ENCODE assay signal across 8 cellular contexts in the genomic region with DNA sequence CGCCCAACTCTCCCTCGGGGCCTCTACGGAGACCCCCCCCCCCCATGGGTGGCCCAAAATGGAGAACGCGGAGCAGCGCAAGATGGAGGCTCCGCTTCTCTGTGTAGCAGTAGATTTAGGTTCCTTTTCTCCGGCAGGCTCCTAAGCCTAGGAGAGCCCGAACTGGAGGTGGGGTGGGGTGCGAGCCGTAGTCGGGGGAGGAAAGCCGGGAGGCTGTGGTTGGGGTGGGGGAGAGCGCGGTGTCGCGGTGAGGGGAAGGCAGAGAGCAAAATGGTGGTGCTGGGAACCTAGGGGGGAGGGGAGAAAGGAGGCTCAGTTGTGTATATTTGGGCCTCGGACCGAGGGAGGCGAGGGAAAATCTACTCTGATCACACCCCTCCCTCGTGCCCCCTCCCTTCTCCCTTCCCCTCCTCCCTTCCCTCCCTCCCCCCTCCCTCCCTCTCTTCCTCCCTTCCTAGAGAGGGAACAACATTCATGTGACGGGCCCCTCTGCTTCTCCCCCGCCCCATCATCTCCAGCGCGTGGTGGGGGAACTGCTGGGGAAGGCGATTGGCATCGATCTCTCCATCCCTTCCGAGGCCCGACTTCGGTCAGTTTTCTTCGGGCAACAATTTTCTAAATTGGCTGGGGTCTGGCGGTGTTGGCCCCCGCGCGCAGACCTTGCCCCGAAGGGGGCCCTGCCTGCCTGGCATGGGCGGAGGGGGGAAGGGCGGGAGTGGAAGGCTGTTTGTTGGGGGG. TPM values are rescaled to one million over a fixed set of nuclear protein-coding genes. Genes with fewer than 3 reads are reported as not detected.
DNase-seq lines count a peak whose midpoint lies in the region; ATAC-seq, FAIRE-seq and TF ChIP-seq lines count a peak whose summit lies in the region.

Gene STAG2, plus strand, starts transcription at position 439 of the 738 bp plus-strand sequence. CDS start 60,922 bp downstream, outside the sequence.

- peak within 1 kb of the TSS; percentile 91 for H3K4me3 ChIP-seq in CD8-positive, alpha-beta memory T cell (ENCODE audit: low read length)
- H3K4me3 ChIP-seq in HUES64 (ENCODE audit: low read length): peak within 1 kb of the TSS; percentile 99
- H3K4me3 ChIP-seq in NT2/D1 (ENCODE audit: insufficient read length, low read depth): peak within 1 kb of the TSS; percentile 58
- H3K4me3 ChIP-seq in lower lobe of right lung: peak within 1 kb of the TSS; percentile 72

- peak within 1 kb of the TSS; percentile 100 for H3K9ac ChIP-seq in HUES64 (ENCODE audit: low read depth, low read length)
- H3K9ac ChIP-seq in NT2/D1 (ENCODE audit: insufficient read length, low read depth): peak within 1 kb of the TSS; percentile 81

- intact Hi-C loops in lower lobe of right lung (cut with DNase I): no loop called here

- FAIRE-seq in D721Med (lab: Jason Lieb, UNC): no peak

- H3K9me3 ChIP-seq in CD8-positive, alpha-beta memory T cell (ENCODE audit: low read length): no peaks in the 10 kb centered on the region
- H3K9me3 ChIP-seq in HUES64 (ENCODE audit: insufficient read depth, low read depth, low read length) (no peaks in the 10 kb centered on the region), NT2/D1 (ENCODE audit: insufficient read depth, low read length) (no peaks in the 10 kb centered on the region), lower lobe of right lung (no peaks in the 10 kb centered on the region)

- peaks cover 0 to 9% (median 4%) of the 10 kb centered on the region in 5 donors for H3K9me3 Mint-ChIP-seq in CD8-positive, alpha-beta memory T cell

- no peak for TF ChIP-seq CTCF in lower lobe of right lung (IDR thresholded peaks at IDR 0.05)
- no peak for TF ChIP-seq CTCF in D721Med (IDR thresholded peaks at IDR 0.05; ENCODE audit: insufficient read depth, missing control alignments)

- H3K4me1 ChIP-seq in CD8-positive, alpha-beta memory T cell (ENCODE audit: insufficient read depth, low read length): peaks cover 14% of the 10 kb centered on the region
- H3K4me1 ChIP-seq in HUES64 (ENCODE audit: insufficient read depth, low read length) (0 out of 2 replicates have a peak, but pooled peaks cover 4% of the 10 kb centered on the region), NT2/D1 (ENCODE audit: insufficient read depth, insufficient read length) (no peaks in the 10 kb centered on the region), lower lobe of right lung (peaks cover 21% of the 10 kb centered on the region)

- no peaks in the 10 kb centered on the region for H3K36me3 ChIP-seq in CD8-positive, alpha-beta memory T cell (ENCODE audit: insufficient read depth, low read length)
- H3K36me3 ChIP-seq in HUES64 (ENCODE audit: insufficient read depth, low read length): no peaks in the 10 kb centered on the region
- H3K36me3 ChIP-seq in NT2/D1 (ENCODE audit: insufficient read depth, insufficient read length, low read length): no peaks in the 10 kb centered on the region
- no peaks in the 10 kb centered on the region for H3K36me3 ChIP-seq in lower lobe of right lung

- peaks cover 2 to 30% (median 5%) of the 10 kb centered on the region in 3 donors for H3K36me3 Mint-ChIP-seq in CD8-positive, alpha-beta memory T cell

- H3K27ac ChIP-seq in CD8-positive, alpha-beta memory T cell (ENCODE audit: low read depth, low read length): peak within 1 kb of the TSS; percentile 93
- peak within 1 kb of the TSS; percentile 100 for H3K27ac ChIP-seq in HUES64 (ENCODE audit: low read depth, low read length)
- H3K27ac ChIP-seq in lower lobe of right lung: peak within 1 kb of the TSS; percentile 94

- peak; percentile 66 to 85 for ATAC-seq in lower lobe of right lung

- H3K27me3 ChIP-seq in CD8-positive, alpha-beta memory T cell (ENCODE audit: insufficient read depth, low read length, poor library complexity, severe bottlenecking): no peaks in the 10 kb centered on the region
- H3K27me3 ChIP-seq in HUES64 (ENCODE audit: insufficient read depth, low read length): no peaks in the 10 kb centered on the region
- H3K27me3 ChIP-seq in NT2/D1 (ENCODE audit: insufficient read depth, insufficient read length): no peaks in the 10 kb centered on the region
- no peaks in the 10 kb centered on the region for H3K27me3 ChIP-seq in lower lobe of right lung (ENCODE audit: low read depth)

- H3K27me3 Mint-ChIP-seq in CD8-positive, alpha-beta memory T cell: peaks cover 0 to 15% of the 10 kb centered on the region in 2 donors

- H3K4me3 Mint-ChIP-seq in CD8-positive, alpha-beta memory T cell: peak within 1 kb of the TSS; percentile 86 to 100 (median 97)

- WGBS in HUES64: under 1% methylated on average over 28 of the region's 38 CpGs

- POLR2A ChIA-PET in CD8-positive, alpha-beta memory T cell (lab: Charles Lee): interaction anchor here (0.7 kb wide), 1 partner anchor 256 kb away, joined by 4 read pairs; no protein-coding TSS in a partner anchor

- CTCF ChIA-PET in CD8-positive, alpha-beta memory T cell (lab: Charles Lee): interaction anchor here (0.7 to 0.9 kb wide), 2 partner anchors 112 to 140 kb away, joined by 3 to 4 read pairs; no protein-coding TSS in a partner anchor

- peaks cover 23 to 42% (median 26%) of the 10 kb centered on the region in 3 donors for H3K4me1 Mint-ChIP-seq in CD8-positive, alpha-beta memory T cell

- peak; percentile 15 to 59 (median 42) for DNase-seq in CD8-positive, alpha-beta memory T cell
- peak; percentile 55 for DNase-seq in NT2/D1 (ENCODE audit: low read depth, low spot score)
- DNase-seq in activated CD8-positive, alpha-beta memory T cell treated with anti-CD3 and anti-CD28 coated beads for 48 hours (ENCODE audit: low read depth in 2 of 3, low spot score in 2 of 3): peak in 2 of 3 experiments; percentile 23 to 30
- peak; percentile 41 for DNase-seq in effector CD8-positive, alpha-beta T cell (lab: John Stamatoyannopoulos, UW)
- peak; percentile 80 for DNase-seq in lower lobe of right lung
- DNase-seq in stimulated activated CD4-positive, alpha-beta T cell treated with anti-CD3 and anti-CD28 coated beads, Interleukin-4, amount 100 ng/mL, for 48 hours (ENCODE audit: low read depth in 2 of 2): peak; percentile 48 to 54
- no peak for DNase-seq in D721Med (ENCODE audit: insufficient read length, low spot score)

- H3K27ac Mint-ChIP-seq in CD8-positive, alpha-beta memory T cell: peak within 1 kb of the TSS; percentile 91 to 100 (median 98)

RNA-seq across cellular contexts. Expression of gene STAG2, which starts in this region (rescaled TPM):
- 100 to 1,000 TPM; 116 to 122 TPM for total RNA-seq in CD8-positive, alpha-beta memory T cell
- 62.0 TPM for polyA plus RNA-seq in CD8-positive, alpha-beta memory T cell
- polyA plus RNA-seq in HUES64 (2013, experiment 1 of 2): 59.9 TPM
- polyA plus RNA-seq in HUES64 (2013, experiment 2 of 2): 59.2 TPM
- total RNA-seq in lower lobe of right lung: 88.2 TPM
